Comparison of ENCODE assay signal across 9 cellular contexts in the genomic region with DNA sequence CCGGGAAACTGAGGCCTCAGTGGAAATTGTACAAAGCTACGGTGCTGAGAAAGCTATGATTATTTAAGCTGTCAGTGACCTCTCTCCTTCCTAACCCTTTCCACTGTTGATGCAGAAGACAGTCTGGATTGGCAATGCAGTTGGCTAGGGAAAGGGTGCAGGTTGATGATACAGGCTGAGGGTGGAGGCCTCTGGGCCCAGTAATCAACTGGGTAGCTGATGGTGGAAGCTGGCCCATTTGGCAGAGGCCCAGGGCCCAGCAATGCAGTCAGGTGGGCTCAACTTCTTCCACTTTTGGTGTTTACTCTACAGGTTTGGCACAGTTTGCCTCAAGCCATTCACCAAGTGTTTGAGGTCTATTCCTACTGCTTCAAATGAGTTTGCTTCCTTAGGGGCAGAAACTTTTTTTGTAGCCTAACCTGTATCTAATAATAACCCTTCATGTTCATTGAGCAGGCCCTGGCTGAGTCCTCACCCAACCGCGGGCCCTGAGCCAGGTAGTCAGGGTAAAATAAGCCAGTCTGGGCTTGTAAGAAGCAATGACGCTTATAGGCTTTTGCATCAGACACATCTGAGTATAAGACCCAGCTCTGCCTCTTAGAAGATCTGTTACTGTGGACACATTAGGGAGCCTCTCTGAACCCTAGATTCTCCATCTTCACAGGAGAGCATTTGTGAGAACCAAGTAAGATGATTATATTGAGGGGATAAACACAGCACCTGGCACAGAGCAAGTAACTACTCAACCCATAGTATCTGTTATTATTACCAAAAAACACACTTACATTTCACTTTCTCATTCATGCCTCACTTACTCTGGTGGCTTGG. TPM values are rescaled to one million over a fixed set of nuclear protein-coding genes. Genes with fewer than 3 reads are reported as not detected.
DNase-seq lines count a peak whose midpoint lies in the region; ATAC-seq, FAIRE-seq and TF ChIP-seq lines count a peak whose summit lies in the region.
"Had no signal": no experiment of that assay in that cellular context is flagged by ENCODE, and none has a peak within 500 bp of the region (broad histone marks: within the 10 kb centered on the region; RNA-seq: fewer than 3 reads in every experiment).

No MANE protein-coding gene starts in this region.

- H3K79me2 ChIP-seq in MM.1S (ENCODE audit: low read length) (peaks cover 84% of the 10 kb centered on the region), astrocyte (ENCODE audit: insufficient read depth, low read length) (peaks cover 87% of the 10 kb centered on the region)

- CTCF ChIA-PET in A673 (lab: Charles Lee), result interaction anchor here (0.5 to 0.6 kb wide), 2 partner anchors 26 to 50 kb away, joined by 3 to 5 read pairs; no protein-coding TSS in a partner anchor

- H3K36me3 Mint-ChIP-seq in astrocyte (ENCODE audit: low read depth, unreplicated experiment), result peaks cover 36% of the 10 kb centered on the region

- H3K9me3 ChIP-seq in A673 (ENCODE audit: low read depth, low read length, poor library complexity, severe bottlenecking), result no peaks in the 10 kb centered on the region
- no peaks in the 10 kb centered on the region for H3K9me3 ChIP-seq in MM.1S (replicated peaks; ENCODE audit: insufficient read depth, low read length)
- H3K9me3 ChIP-seq in astrocyte (ENCODE audit: insufficient read depth, low read depth, low read length), result no peaks in the 10 kb centered on the region
- no peaks in the 10 kb centered on the region for H3K9me3 ChIP-seq in mucosa of stomach (ENCODE audit: control insufficient read depth, low read length)

- peak overlapping the region; percentile 69 for H3K9ac ChIP-seq in MM.1S (ENCODE audit: low read length)
- H3K9ac ChIP-seq in astrocyte (ENCODE audit: low read length), result peak overlapping the region; percentile 84
- H3K9ac ChIP-seq in mucosa of stomach (ENCODE audit: low read length), result peak overlapping the region; percentile 63

- no peak overlapping the region for H3K4me3 ChIP-seq in A673 (ENCODE audit: low read depth, low read length, poor library complexity, severe bottlenecking)
- H3K4me3 ChIP-seq in MM.1S (ENCODE audit: low read length), result peak overlapping the region; percentile 53
- no peak overlapping the region for H3K4me3 ChIP-seq in astrocyte (ENCODE audit: insufficient read depth, low read depth, low read length)
- H3K4me3 ChIP-seq in mucosa of stomach (ENCODE audit: low read length), result no peak overlapping the region
- H3K4me3 ChIP-seq: cardiac muscle cell had no signal

- H4K20me1 ChIP-seq in MM.1S (ENCODE audit: insufficient read depth, low read length) (no peaks in the 10 kb centered on the region), astrocyte (ENCODE audit: insufficient read depth, low read length) (no peaks in the 10 kb centered on the region)

- H3K36me3 ChIP-seq in A673 (ENCODE audit: insufficient read depth, low read length, poor library complexity, severe bottlenecking), result peaks cover 20% of the 10 kb centered on the region
- H3K36me3 ChIP-seq in MM.1S (replicated peaks; ENCODE audit: insufficient read depth, low read length), result peaks cover 18% of the 10 kb centered on the region
- H3K36me3 ChIP-seq in astrocyte (ENCODE audit: insufficient read depth, low read length), result peaks cover 47% of the 10 kb centered on the region
- peaks cover 17% of the 10 kb centered on the region for H3K36me3 ChIP-seq in mucosa of stomach (ENCODE audit: control insufficient read depth, insufficient read depth, low read length)

- H3K9me2 ChIP-seq in MM.1S (replicated peaks; ENCODE audit: insufficient read depth, low read length), result no peaks in the 10 kb centered on the region

- ATAC-seq in HG02798 (IDR thresholded peaks at IDR 0.05; ENCODE audit: poor library complexity, unreplicated experiment) (no peak), GM19397 (IDR thresholded peaks at IDR 0.05; ENCODE audit: unreplicated experiment) (no peak)

- H3K27me3 Mint-ChIP-seq in astrocyte (ENCODE audit: low read depth, unreplicated experiment), result no peaks in the 10 kb centered on the region

- H3K4me1 Mint-ChIP-seq in astrocyte (ENCODE audit: low read depth, unreplicated experiment), result peaks cover 49% of the 10 kb centered on the region

- H2AFZ ChIP-seq in MM.1S (ENCODE audit: low read length) (no peak overlapping the region), astrocyte (ENCODE audit: low read depth, low read length) (no peak overlapping the region)

- TF ChIP-seq CTCF in A673 (conservative IDR thresholded peaks at IDR 0.05; ENCODE audit: low read depth, low read length) (no peak), MM.1S (IDR thresholded peaks at IDR 0.05; ENCODE audit: low read length) (no peak), astrocyte (IDR thresholded peaks at IDR 0.05; ENCODE audit: insufficient read depth, low read depth, low read length) (no peak)

- no peak overlapping the region for H3K4me3 Mint-ChIP-seq in astrocyte (ENCODE audit: unreplicated experiment)

- H3K27ac ChIP-seq in A673 (ENCODE audit: low read depth, low read length, poor library complexity, severe bottlenecking) (peak overlapping the region; percentile 95), MM.1S (ENCODE audit: low read length) (peak overlapping the region; percentile 99), astrocyte (ENCODE audit: low read depth, low read length) (peak overlapping the region; percentile 99)
- H3K27ac ChIP-seq: cardiac muscle cell had no signal

- POLR2A ChIA-PET in A673 (lab: Charles Lee; ENCODE audit: low non-redundant PET), result no interaction called here

- intact Hi-C loops in A673 (cut with micrococcal nuclease; ENCODE audit: unreplicated experiment), result no loop called here

- no peaks in the 10 kb centered on the region for H3K27me3 ChIP-seq in A673 (replicated peaks; ENCODE audit: insufficient read depth, low read depth, low read length, poor library complexity)
- H3K27me3 ChIP-seq in MM.1S (replicated peaks; ENCODE audit: insufficient read depth, low read length), result no peaks in the 10 kb centered on the region
- no peaks in the 10 kb centered on the region for H3K27me3 ChIP-seq in astrocyte (ENCODE audit: insufficient read depth, low read length)
- no peaks in the 10 kb centered on the region for H3K27me3 ChIP-seq in mucosa of stomach (ENCODE audit: control insufficient read depth, insufficient read depth, low read length)
- H3K27me3 ChIP-seq: cardiac muscle cell had no signal

- H3K4me2 ChIP-seq in MM.1S (ENCODE audit: low read depth, low read length), result peak overlapping the region; percentile 80
- H3K4me2 ChIP-seq in astrocyte (ENCODE audit: low read length), result peak overlapping the region; percentile 91

- no peak overlapping the region for H3K27ac Mint-ChIP-seq in astrocyte (ENCODE audit: unreplicated experiment)

- H3F3A ChIP-seq in MM.1S (ENCODE audit: insufficient read depth, low read length), result peaks cover 92% of the 10 kb centered on the region

- no peaks in the 10 kb centered on the region for H3K9me3 Mint-ChIP-seq in astrocyte (ENCODE audit: unreplicated experiment)

- H3K4me1 ChIP-seq in A673 (ENCODE audit: insufficient read depth, low read length, poor library complexity, severe bottlenecking) (peaks cover 44% of the 10 kb centered on the region), MM.1S (ENCODE audit: low read length) (peaks cover 90% of the 10 kb centered on the region), astrocyte (ENCODE audit: insufficient read depth, low read length) (peaks cover 35% of the 10 kb centered on the region), mucosa of stomach (ENCODE audit: control insufficient read depth, insufficient read depth, low read length) (peaks cover 79% of the 10 kb centered on the region)

- no TSS peak for BruUV-seq in A673 (replicated peaks; lab: Mats Ljungman, UMichigan)

- DNase-seq in A673 (ENCODE audit: low spot score) (no peak), MM.1S (peak; percentile 81), astrocyte (ENCODE audit: low read depth) (no peak), dermis blood vessel endothelial cell (no peak)
- no peak for DNase-seq in activated effector memory CD4-positive, alpha-beta T cell treated with Interleukin-2 at 50 U/mL for 16 hours

- no peak for FAIRE-seq in astrocyte (lab: Jason Lieb, UNC)

RNA-seq across cellular contexts. Expression of a gene that starts 12.0 kb away (rescaled TPM):
- total RNA-seq in A673 (2021), result 44.5 and 47.8 TPM in 2 replicates
- total RNA-seq in astrocyte, result 103 and 149 TPM in 2 replicates
- total RNA-seq in dermis blood vessel endothelial cell, result 46.1 and 62.9 TPM in 2 replicates

RNA-seq across cellular contexts. Expression of a gene that starts 28.5 kb away (rescaled TPM):
- 187 and 189 TPM in 2 replicates for total RNA-seq in A673 (2021)
- total RNA-seq in astrocyte, result 31.7 and 41.6 TPM in 2 replicates
- total RNA-seq in dermis blood vessel endothelial cell, result 16.5 and 81.7 TPM in 2 replicates
